1 cellular context compared by ENCODE assay signal in genomic region chrX:46446727-46447378, GRCh38.
A peak's percentile ranks its signal among the peaks of the same experiment; 100 is the strongest.
TF ChIP-seq lines count a peak whose summit lies in the region.

No MANE protein-coding gene starts in this region.

TF ChIP-seq in HepG2, 621 proteins besides CTCF, POLR2A, EP300 and RAD21 (continued from another document and continues in another):
- TF ChIP-seq ZNF766 (CRISPR knock-in tag; IDR thresholded peaks at IDR 0.05; ENCODE audit: borderline replicate concordance) (no peak), ZNF460 (CRISPR knock-in tag; IDR thresholded peaks at IDR 0.05; ENCODE audit: borderline replicate concordance) (no peak), GPN1 (CRISPR knock-in tag; IDR thresholded peaks at IDR 0.05; ENCODE audit: borderline replicate concordance) (no peak), MED1 (CRISPR knock-in tag; IDR thresholded peaks at IDR 0.05) (no peak), CCDC6 (CRISPR knock-in tag; IDR thresholded peaks at IDR 0.05) (0 out of 2 replicates have a peak, but pooled peaks have one; percentile 37), KDM3A (CRISPR knock-in tag; IDR thresholded peaks at IDR 0.05; ENCODE audit: low read depth) (no peak), HOMEZ (CRISPR knock-in tag; IDR thresholded peaks at IDR 0.05; ENCODE audit: low read depth) (no peak), MLXIP (CRISPR knock-in tag; IDR thresholded peaks at IDR 0.05; ENCODE audit: borderline replicate concordance) (no peak), MYPOP (CRISPR knock-in tag; IDR thresholded peaks at IDR 0.05) (0 out of 2 replicates have a peak, but pooled peaks have one; percentile 54), ZNF570 (CRISPR knock-in tag; IDR thresholded peaks at IDR 0.05; ENCODE audit: borderline replicate concordance) (no peak), BRD4 (CRISPR knock-in tag; IDR thresholded peaks at IDR 0.05) (no peak), FOSL1 (CRISPR knock-in tag; IDR thresholded peaks at IDR 0.05; ENCODE audit: borderline replicate concordance) (no peak), CHD2 (IDR thresholded peaks at IDR 0.05; ENCODE audit: low read depth, low read length) (no peak), ZFY (CRISPR knock-in tag; IDR thresholded peaks at IDR 0.05) (peak; percentile 51; the same call in 1 of the 2 replicates), FOXA3 (CRISPR knock-in tag; IDR thresholded peaks at IDR 0.05) (no peak), MZF1 (CRISPR knock-in tag; IDR thresholded peaks at IDR 0.05; ENCODE audit: borderline replicate concordance) (no peak), SOX5 (CRISPR knock-in tag; IDR thresholded peaks at IDR 0.05; ENCODE audit: borderline replicate concordance) (no peak), ZSCAN30 (CRISPR knock-in tag; IDR thresholded peaks at IDR 0.05) (no peak), ZNF354B (CRISPR knock-in tag; IDR thresholded peaks at IDR 0.05) (no peak), JUNB (CRISPR knock-in tag; IDR thresholded peaks at IDR 0.05; ENCODE audit: borderline replicate concordance) (no peak), ZNF441 (CRISPR knock-in tag; IDR thresholded peaks at IDR 0.05; ENCODE audit: borderline replicate concordance) (no peak), ZNF558 (CRISPR knock-in tag; IDR thresholded peaks at IDR 0.05; ENCODE audit: borderline replicate concordance) (no peak), UBTF (CRISPR knock-in tag; IDR thresholded peaks at IDR 0.05) (peak; percentile 52; the same call in 1 of the 2 replicates), ZNF124 (CRISPR knock-in tag; IDR thresholded peaks at IDR 0.05) (no peak), JARID2 (CRISPR knock-in tag; IDR thresholded peaks at IDR 0.05; ENCODE audit: insufficient replicate concordance) (no peak), DNMT3B (CRISPR knock-in tag; conservative IDR thresholded peaks at IDR 0.05) (no peak), ASH2L (IDR thresholded peaks at IDR 0.05; ENCODE audit: insufficient read length, low read depth, low read length) (no peak), CAMTA2 (CRISPR knock-in tag; IDR thresholded peaks at IDR 0.05; ENCODE audit: borderline replicate concordance) (no peak), ZNF142 (CRISPR knock-in tag; IDR thresholded peaks at IDR 0.05) (no peak), DNMT1 (CRISPR knock-in tag; IDR thresholded peaks at IDR 0.05) (no peak), DMTF1 (CRISPR knock-in tag; IDR thresholded peaks at IDR 0.05) (no peak), ZBED4 (CRISPR knock-in tag; IDR thresholded peaks at IDR 0.05; ENCODE audit: borderline replicate concordance) (peak; percentile 42), DBP (CRISPR knock-in tag; IDR thresholded peaks at IDR 0.05; ENCODE audit: not compliant biosample characterization) (no peak), ZBTB20 (CRISPR knock-in tag; IDR thresholded peaks at IDR 0.05; ENCODE audit: borderline replicate concordance, low read depth) (no peak)
